8 cellular contexts compared by ENCODE assay signal in genomic region chr11:81644239-81644840, GRCh38.
DNase-seq lines count a peak whose midpoint lies in the region; ATAC-seq lines count a peak whose summit lies in the region.

No MANE protein-coding gene starts in this region.

- in situ Hi-C loops in Caki2 (cut with HindIII; ENCODE audit: low pct_unique_long_range_greater_than_20kb, low sequenced_read_pairs), result no loop called here

- ATAC-seq in GM18511 (IDR thresholded peaks at IDR 0.05; ENCODE audit: unreplicated experiment) (peak; percentile 97), HG02798 (IDR thresholded peaks at IDR 0.05; ENCODE audit: poor library complexity, unreplicated experiment) (peak; percentile 98)

- DNase-seq in Caki2 (ENCODE audit: low read depth) (peak; percentile 37), NCI-H1048 (lab: John Stamatoyannopoulos, UW) (peak; percentile 48), UCSD-AML1 (lab: John Stamatoyannopoulos, UW; ENCODE audit: unreplicated experiment) (peak; percentile 7), germinal center (ENCODE audit: low spot score) (peak; percentile 25), mucosa of gallbladder (ENCODE audit: low spot score) (no peak)
- peak; percentile 26 for DNase-seq in stimulated activated CD8-positive, alpha-beta memory T cell treated with anti-CD3 and anti-CD28 coated beads, Interleukin-4, amount 100 ng/mL, for 48 hours
